In the genomic region with DNA sequence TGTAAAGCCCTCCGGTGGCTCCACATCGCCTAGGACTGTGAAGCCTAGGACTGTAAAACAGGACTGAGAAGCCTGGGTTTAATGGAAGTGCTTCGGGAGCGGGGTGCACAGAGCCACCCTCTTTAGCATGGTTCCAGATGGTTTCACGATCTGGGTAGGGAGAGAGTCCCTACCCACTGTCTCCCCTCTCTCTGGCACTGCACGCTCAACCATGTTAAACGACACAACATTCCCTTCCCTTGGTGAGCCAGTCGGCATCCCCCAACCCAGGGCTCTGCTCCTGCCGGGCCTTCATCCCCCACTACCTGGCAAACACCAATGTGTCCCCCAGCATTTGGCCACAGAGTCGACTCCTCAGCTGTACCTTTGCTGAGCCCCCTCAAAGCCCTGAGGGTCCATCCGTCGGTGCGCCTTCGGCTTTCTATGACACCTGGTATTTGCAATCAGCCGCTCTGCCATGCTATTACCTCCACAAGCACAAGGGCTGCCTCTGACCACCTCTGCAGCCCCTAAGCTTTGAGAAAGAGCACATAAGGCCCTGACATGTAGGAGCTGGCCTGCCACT, we compare ENCODE assay signal across 10 cellular contexts. TPM values are rescaled to one million over a fixed set of nuclear protein-coding genes. Genes with fewer than 3 reads are reported as not detected.
DNase-seq lines count a peak whose midpoint lies in the region; ATAC-seq, FAIRE-seq and TF ChIP-seq lines count a peak whose summit lies in the region.
"Had no signal": no experiment of that assay in that cellular context is flagged by ENCODE, and none has a peak within 500 bp of the region (broad histone marks: within the 10 kb centered on the region; RNA-seq: fewer than 3 reads in every experiment).

No MANE protein-coding gene starts in this region.

- TF ChIP-seq RAD21 in A549 (conservative IDR thresholded peaks at IDR 0.05 in 1 of 2, IDR thresholded peaks at IDR 0.05 in 1 of 2) = no peak

- TF ChIP-seq CTCF in A549 (IDR thresholded peaks at IDR 0.05) (no peak), KMS-11 (conservative IDR thresholded peaks at IDR 0.05; ENCODE audit: low read depth, low read length) (no peak)

- H3K27ac ChIP-seq in A549 (peak overlapping the region; percentile 84 to 93; a peak in 5 of 6 replicates), KMS-11 (no peak overlapping the region), muscle layer of colon (ENCODE audit: low read depth, low read length) (no peak overlapping the region)

- intact Hi-C loops in dendritic cell treated with granulocyte-macrophage colony-stimulating factor and Interleukin-4, amounts not matched to agents 40 ng/mL and 50 ng/mL, for 4 days (cut with micrococcal nuclease) = no loop called here

- H3K9ac ChIP-seq in KMS-11 (peak overlapping the region; percentile 62; the same call in 1 of the 2 replicates), muscle layer of colon (ENCODE audit: low read length) (peak overlapping the region; percentile 86)

- H3K79me2 ChIP-seq in KMS-11 (ENCODE audit: insufficient read depth, low read depth) = peaks cover 15% of the 10 kb centered on the region

- no peaks in the 10 kb centered on the region for H3K36me3 ChIP-seq in KMS-11 (ENCODE audit: insufficient read depth)
- peaks cover 40% of the 10 kb centered on the region for H3K36me3 ChIP-seq in muscle layer of colon (ENCODE audit: insufficient read depth, low read length)

- H3K27ac Mint-ChIP-seq in dendritic cell treated with granulocyte-macrophage colony-stimulating factor and Interleukin-4, amounts not matched to agents 40 ng/mL and 50 ng/mL, for 4 days = peak overlapping the region; percentile 85

- no peaks in the 10 kb centered on the region for H3K9me3 ChIP-seq in A549
- no peaks in the 10 kb centered on the region for H3K9me3 ChIP-seq in muscle layer of colon (ENCODE audit: low read length)

- H3K27me3 Mint-ChIP-seq in dendritic cell treated with granulocyte-macrophage colony-stimulating factor and Interleukin-4, amounts not matched to agents 40 ng/mL and 50 ng/mL, for 4 days = peaks cover 25% of the 10 kb centered on the region

- peaks cover 33% of the 10 kb centered on the region for H3K4me1 Mint-ChIP-seq in dendritic cell treated with granulocyte-macrophage colony-stimulating factor and Interleukin-4, amounts not matched to agents 40 ng/mL and 50 ng/mL, for 4 days (ENCODE audit: low read depth)

- H3K4me3 Mint-ChIP-seq in dendritic cell treated with granulocyte-macrophage colony-stimulating factor and Interleukin-4, amounts not matched to agents 40 ng/mL and 50 ng/mL, for 4 days = peak overlapping the region; percentile 83

- FAIRE-seq in A549 (lab: Jason Lieb, UNC) = no peak

- no peak for TF ChIP-seq POLR2A in A549 (IDR thresholded peaks at IDR 0.05; ENCODE audit: low read length)

- no peak for DNase-seq in A549 (ENCODE audit: low read depth in 1 of 2, low spot score in 1 of 2)
- DNase-seq in NCI-H226 = no peak
- no peak for DNase-seq in NCI-H446 treated with DMSO at 0.1 percent for 48 hours (lab: John Stamatoyannopoulos, UW)
- DNase-seq in middle frontal gyrus (ENCODE audit: extremely low spot score, low spot score) = no peak
- no peak for DNase-seq in NCI-H524 treated with DMSO at 0.1 percent for 48 hours (lab: John Stamatoyannopoulos, UW)
- DNase-seq: erythroblast, NCI-H446 had no signal

- H3K36me3 Mint-ChIP-seq in dendritic cell treated with granulocyte-macrophage colony-stimulating factor and Interleukin-4, amounts not matched to agents 40 ng/mL and 50 ng/mL, for 4 days (ENCODE audit: low read depth) = peaks cover 55% of the 10 kb centered on the region

- no peaks in the 10 kb centered on the region for H3K9me3 Mint-ChIP-seq in dendritic cell treated with granulocyte-macrophage colony-stimulating factor and Interleukin-4, amounts not matched to agents 40 ng/mL and 50 ng/mL, for 4 days

- no peaks in the 10 kb centered on the region for H4K20me1 ChIP-seq in KMS-11 (ENCODE audit: insufficient read depth)

- H3K4me3 ChIP-seq in A549 = peak overlapping the region; percentile 97
- H3K4me3 ChIP-seq in KMS-11 (IDR thresholded peaks at IDR 0.05; ENCODE audit: insufficient read depth, low read depth, low read length) = no peak overlapping the region
- peak overlapping the region; percentile 82 to 93 for H3K4me3 ChIP-seq in muscle layer of colon (ENCODE audit: low read depth in 1 of 2, low read length in 2 of 2)

- ATAC-seq in A549 = no peak

- no peak for TF ChIP-seq EP300 in A549 (IDR thresholded peaks at IDR 0.05)

- POLR2A ChIA-PET in A549 (lab: Yijun Ruan, JAX) = no interaction called here

- WGBS in A549 (ENCODE audit: missing lambda C conversion rate) = 84% methylated on average over 15 of the region's 15 CpGs

- no peaks in the 10 kb centered on the region; the same call in 1 of the 2 replicates for H3K27me3 ChIP-seq in KMS-11 (ENCODE audit: insufficient read depth, low read depth)
- no peaks in the 10 kb centered on the region for H3K27me3 ChIP-seq in muscle layer of colon (ENCODE audit: control insufficient read depth in 1 of 2, insufficient read depth in 2 of 2, low read length in 2 of 2)

- H2AFZ ChIP-seq in KMS-11 (ENCODE audit: low read depth) = no peak overlapping the region

- peaks cover 11% of the 10 kb centered on the region; the same call in 2 of the 3 replicates for H3K4me1 ChIP-seq in A549
- H3K4me1 ChIP-seq in KMS-11 (ENCODE audit: low read depth, poor library complexity, severe bottlenecking) = peaks cover 4% of the 10 kb centered on the region
- H3K4me1 ChIP-seq in muscle layer of colon (ENCODE audit: insufficient read depth, low read length) = peaks cover 13% of the 10 kb centered on the region

- CTCF ChIA-PET in A549 (lab: Yijun Ruan, JAX) = interaction anchor here (1.0 to 3.9 kb wide), 4 partner anchors 9 to 74 kb away, joined by 3 to 29 read pairs (median 4); no protein-coding TSS in a partner anchor

- H3K4me2 ChIP-seq in A549 = peak overlapping the region; percentile 88
- peak overlapping the region; percentile 95 for H3K4me2 ChIP-seq in KMS-11

TF ChIP-seq in A549, 52 proteins besides CTCF, POLR2A, EP300 and RAD21 (continues in another document):
- TF ChIP-seq, protein P1, sequence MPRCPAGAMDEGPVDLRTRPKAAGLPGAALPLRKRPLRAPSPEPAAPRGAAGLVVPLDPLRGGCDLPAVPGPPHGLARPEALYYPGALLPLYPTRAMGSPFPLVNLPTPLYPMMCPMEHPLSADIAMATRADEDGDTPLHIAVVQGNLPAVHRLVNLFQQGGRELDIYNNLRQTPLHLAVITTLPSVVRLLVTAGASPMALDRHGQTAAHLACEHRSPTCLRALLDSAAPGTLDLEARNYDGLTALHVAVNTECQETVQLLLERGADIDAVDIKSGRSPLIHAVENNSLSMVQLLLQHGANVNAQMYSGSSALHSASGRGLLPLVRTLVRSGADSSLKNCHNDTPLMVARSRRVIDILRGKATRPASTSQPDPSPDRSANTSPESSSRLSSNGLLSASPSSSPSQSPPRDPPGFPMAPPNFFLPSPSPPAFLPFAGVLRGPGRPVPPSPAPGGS (IDR thresholded peaks at IDR 0.05) = no peak
- TF ChIP-seq, protein P2, sequence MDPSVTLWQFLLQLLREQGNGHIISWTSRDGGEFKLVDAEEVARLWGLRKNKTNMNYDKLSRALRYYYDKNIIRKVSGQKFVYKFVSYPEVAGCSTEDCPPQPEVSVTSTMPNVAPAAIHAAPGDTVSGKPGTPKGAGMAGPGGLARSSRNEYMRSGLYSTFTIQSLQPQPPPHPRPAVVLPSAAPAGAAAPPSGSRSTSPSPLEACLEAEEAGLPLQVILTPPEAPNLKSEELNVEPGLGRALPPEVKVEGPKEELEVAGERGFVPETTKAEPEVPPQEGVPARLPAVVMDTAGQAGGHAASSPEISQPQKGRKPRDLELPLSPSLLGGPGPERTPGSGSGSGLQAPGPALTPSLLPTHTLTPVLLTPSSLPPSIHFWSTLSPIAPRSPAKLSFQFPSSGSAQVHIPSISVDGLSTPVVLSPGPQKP (IDR thresholded peaks at IDR 0.05; ENCODE audit: low read depth, low read length) = no peak
- TF ChIP-seq MAZ (IDR thresholded peaks at IDR 0.05; ENCODE audit: borderline replicate concordance, low read depth, low read length) (no peak), ZNF302 (CRISPR knock-in tag; IDR thresholded peaks at IDR 0.05) (no peak), POLR2AphosphoS2 (conservative IDR thresholded peaks at IDR 0.05; ENCODE audit: low read length) (no peak), NR3C1 (IDR thresholded peaks at IDR 0.05) (no peak), NPAS2 (CRISPR knock-in tag; IDR thresholded peaks at IDR 0.05; ENCODE audit: borderline replicate concordance) (no peak), EHMT2 (IDR thresholded peaks at IDR 0.05; ENCODE audit: low read depth) (no peak)
- TF ChIP-seq, protein P3, sequence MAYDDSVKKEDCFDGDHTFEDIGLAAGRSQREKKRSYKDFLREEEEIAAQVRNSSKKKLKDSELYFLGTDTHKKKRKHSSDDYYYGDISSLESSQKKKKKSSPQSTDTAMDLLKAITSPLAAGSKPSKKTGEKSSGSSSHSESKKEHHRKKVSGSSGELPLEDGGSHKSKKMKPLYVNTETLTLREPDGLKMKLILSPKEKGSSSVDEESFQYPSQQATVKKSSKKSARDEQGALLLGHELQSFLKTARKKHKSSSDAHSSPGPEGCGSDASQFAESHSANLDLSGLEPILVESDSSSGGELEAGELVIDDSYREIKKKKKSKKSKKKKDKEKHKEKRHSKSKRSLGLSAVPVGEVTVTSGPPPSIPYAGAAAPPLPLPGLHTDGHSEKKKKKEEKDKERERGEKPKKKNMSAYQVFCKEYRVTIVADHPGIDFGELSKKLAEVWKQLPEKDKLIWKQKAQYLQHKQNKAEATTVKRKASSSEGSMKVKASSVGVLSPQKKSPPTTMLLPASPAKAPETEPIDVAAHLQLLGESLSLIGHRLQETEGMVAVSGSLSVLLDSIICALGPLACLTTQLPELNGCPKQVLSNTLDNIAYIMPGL (CRISPR knock-in tag; IDR thresholded peaks at IDR 0.05; ENCODE audit: borderline replicate concordance) = no peak

RNA-seq across cellular contexts. Expression of gene COPS9, which starts 1.1 kb away (rescaled TPM):
- polyA plus RNA-seq in A549 (2011; rRNA removed) (233 and 321 TPM in 2 replicates), A549 (2017; fragmentation: RNase III; extraction: RNeasy Plus Mini Kit Qiagen cat#74134 plus additional on column Dnase treatment) (356 to 380 TPM (median 358 TPM) in 3 replicates)
- 628 and 635 TPM in 2 replicates for polyA plus RNA-seq in A549 (2012; cell fraction: cytosol; rRNA removed)
- 196 and 213 TPM in 2 replicates for polyA plus RNA-seq in A549 (2012; cell fraction: nucleus; rRNA removed)
- 9.5 and 13.9 TPM in 2 replicates for polyA minus RNA-seq in A549 (2011; rRNA and poly(A)+ RNA removed)

RNA-seq across cellular contexts. Expression of gene OTOS, which starts 5.4 kb away (rescaled TPM):
- not detected in 2 replicates for polyA plus RNA-seq in A549 (2011; rRNA removed)
- not detected in 2 replicates for polyA plus RNA-seq in A549 (2012; cell fraction: cytosol; rRNA removed)
- polyA plus RNA-seq in A549 (2012; cell fraction: nucleus; rRNA removed) = not detected in 2 replicates
- polyA plus RNA-seq in A549 (2017; fragmentation: RNase III; extraction: RNeasy Plus Mini Kit Qiagen cat#74134 plus additional on column Dnase treatment) = not detected in 3 replicates
- polyA minus RNA-seq in A549 (2011; rRNA and poly(A)+ RNA removed) = not detected in 2 replicates

Comparison
In these comparisons a context has a peak if more than half of its experiments do, and no peak if none do; other contexts are left out.
1. H3K27ac ChIP-seq: peak in A549 (2 of 2); none in KMS-11 (single experiment) and muscle layer of colon (single experiment).